Comparison of ENCODE assay signal across 1 cellular context in genomic region chr4:6885953-6886557, GRCh38.
TF ChIP-seq lines count a peak whose summit lies in the region.

No MANE protein-coding gene starts in this region.

TF ChIP-seq in GM12878, 131 proteins besides CTCF, POLR2A, EP300 and RAD21 (continued from another document):
- TF ChIP-seq SMC3 (IDR thresholded peaks at IDR 0.05; ENCODE audit: borderline replicate concordance, low read length), result peak; percentile 20; the same call in 1 of the 2 replicates
TF ChIP-seq in GM12878: peak in this region for 2.
